ENCODE assay signal across 19 cellular contexts in the genomic region with DNA sequence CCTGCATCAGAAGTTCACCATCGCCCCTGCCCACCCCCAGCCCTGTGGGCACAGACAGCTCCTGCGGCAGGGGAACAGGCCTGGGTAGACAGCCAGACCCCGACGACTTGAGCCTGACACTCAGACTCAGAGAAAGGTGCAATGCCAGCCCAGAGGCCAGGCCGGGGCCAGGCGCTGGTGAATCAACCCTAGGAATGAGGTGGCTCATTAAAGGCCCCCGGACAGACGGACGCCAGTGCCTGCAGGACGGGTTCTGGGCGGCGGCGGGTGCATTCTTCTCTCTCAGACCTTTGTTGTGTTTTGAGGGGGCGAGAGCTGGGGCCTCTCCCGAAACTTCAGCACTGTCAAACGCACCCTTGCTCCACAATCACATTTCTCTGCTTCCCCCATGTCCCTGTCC. TPM values are rescaled to one million over a fixed set of nuclear protein-coding genes. Genes with fewer than 3 reads are reported as not detected.
A peak's percentile ranks its signal among the peaks of the same experiment; 100 is the strongest.
DNase-seq lines count a peak whose midpoint lies in the region; ATAC-seq and TF ChIP-seq lines count a peak whose summit lies in the region.
"Had no signal": no experiment of that assay in that cellular context is flagged by ENCODE, and none has a peak within 500 bp of the region (broad histone marks: within the 10 kb centered on the region; RNA-seq: fewer than 3 reads in every experiment).

No MANE protein-coding gene starts in this region.

- no peak overlapping the region for H3K4me3 Mint-ChIP-seq in stimulated activated naive CD8-positive, alpha-beta T cell treated with anti-CD3 and anti-CD28 coated beads, Interleukin-15, Interleukin-2, amounts not matched to agents 100 ng/mL and 50 ng/mL, for 24 hours
- peak overlapping the region in 1 of 2 donors; percentile 70 for H3K4me3 Mint-ChIP-seq in stimulated activated naive CD8-positive, alpha-beta T cell treated with anti-CD3 and anti-CD28 coated beads, Interleukin-15, amount 100 ng/mL, for 72 hours
- H3K4me3 Mint-ChIP-seq in activated T-helper 1 cell treated with anti-CD3 and anti-CD28 coated beads, Interleukin-12 subunit alpha, Interleukin-12 subunit beta, Interleukin-2, Interleukin-4 antibody, amounts not matched to agents 30 ng/mL and 10 ng/mL and 1 ng/mL, durations not matched to agents 14 hours and 24 hours and 36 hours, result no peak overlapping the region
- H3K4me3 Mint-ChIP-seq: activated naive CD8-positive, alpha-beta T cell; nephron progenitor cell had no signal

- no peak for TF ChIP-seq CTCF in prostate gland (IDR thresholded peaks at IDR 0.05)

- no peak for DNase-seq in stimulated activated naive CD8-positive, alpha-beta T cell treated with anti-CD3 and anti-CD28 coated beads, Interleukin-15, amount 100 ng/mL, for 72 hours
- no peak for DNase-seq in activated T-helper 1 cell treated with anti-CD3 and anti-CD28 coated beads, Interleukin-12 subunit alpha, Interleukin-12 subunit beta, Interleukin-2, Interleukin-4 antibody, amounts not matched to agents 30 ng/mL and 10 ng/mL and 1 ng/mL, durations not matched to agents 14 hours and 24 hours and 36 hours (ENCODE audit: low spot score)
- peak; percentile 48 for DNase-seq in kidney tubule cell (ENCODE audit: low spot score)
- no peak for DNase-seq in globus pallidus (ENCODE audit: low spot score)
- DNase-seq in Kasumi-1 (lab: John Stamatoyannopoulos, UW), result no peak
- no peak for DNase-seq in prostate gland (ENCODE audit: low spot score)
- DNase-seq: dorsolateral prefrontal cortex; glutamatergic neuron; NCI-H187; NCI-H524; nephron progenitor cell; stimulated activated CD4-positive, alpha-beta T cell treated with anti-CD3 and anti-CD28 coated beads, Interleukin-15, amount 100 ng/mL, for 24 hours had no signal

- peak overlapping the region in 1 of 2 donors; percentile 26 for H3K27ac ChIP-seq in prostate gland
- H3K27ac ChIP-seq: dorsolateral prefrontal cortex, esophagus muscularis mucosa had no signal

- H3K9me3 ChIP-seq in prostate gland, result no peaks in the 10 kb centered on the region
- H3K9me3 ChIP-seq: esophagus muscularis mucosa had no signal

- ATAC-seq in stimulated activated naive CD8-positive, alpha-beta T cell treated with anti-CD3 and anti-CD28 coated beads, Interleukin-15, amount 100 ng/mL, for 72 hours, result no peak
- ATAC-seq in HG03039 (IDR thresholded peaks at IDR 0.05; ENCODE audit: unreplicated experiment), result no peak

- H3K4me1 ChIP-seq in prostate gland (replicated peaks), result peaks cover 21% of the 10 kb centered on the region

- H3K36me3 Mint-ChIP-seq in stimulated activated naive CD8-positive, alpha-beta T cell treated with anti-CD3 and anti-CD28 coated beads, Interleukin-15, Interleukin-2, amounts not matched to agents 100 ng/mL and 50 ng/mL, for 24 hours (ENCODE audit: low read depth), result no peaks in the 10 kb centered on the region
- H3K36me3 Mint-ChIP-seq in activated T-helper 1 cell treated with anti-CD3 and anti-CD28 coated beads, Interleukin-12 subunit alpha, Interleukin-12 subunit beta, Interleukin-2, Interleukin-4 antibody, amounts not matched to agents 30 ng/mL and 10 ng/mL and 1 ng/mL, durations not matched to agents 14 hours and 24 hours and 36 hours (ENCODE audit: low read depth), result no peaks in the 10 kb centered on the region
- H3K36me3 Mint-ChIP-seq: activated naive CD8-positive, alpha-beta T cell had no signal

- no peaks in the 10 kb centered on the region for H3K27me3 ChIP-seq in prostate gland (replicated peaks; ENCODE audit: insufficient read depth)

- no peak overlapping the region for H3K4me3 ChIP-seq in prostate gland
- H3K4me3 ChIP-seq: dorsolateral prefrontal cortex, esophagus muscularis mucosa had no signal

- H3K4me1 Mint-ChIP-seq in stimulated activated naive CD8-positive, alpha-beta T cell treated with anti-CD3 and anti-CD28 coated beads, Interleukin-15, Interleukin-2, amounts not matched to agents 100 ng/mL and 50 ng/mL, for 24 hours (ENCODE audit: low read depth), result peaks cover 21% of the 10 kb centered on the region
- peaks cover 52% of the 10 kb centered on the region for H3K4me1 Mint-ChIP-seq in stimulated activated naive CD8-positive, alpha-beta T cell treated with anti-CD3 and anti-CD28 coated beads, Interleukin-15, amount 100 ng/mL, for 72 hours
- H3K4me1 Mint-ChIP-seq in activated T-helper 1 cell treated with anti-CD3 and anti-CD28 coated beads, Interleukin-12 subunit alpha, Interleukin-12 subunit beta, Interleukin-2, Interleukin-4 antibody, amounts not matched to agents 30 ng/mL and 10 ng/mL and 1 ng/mL, durations not matched to agents 14 hours and 24 hours and 36 hours (ENCODE audit: low read depth), result peaks cover 17% of the 10 kb centered on the region

- H3K27me3 Mint-ChIP-seq in stimulated activated naive CD8-positive, alpha-beta T cell treated with anti-CD3 and anti-CD28 coated beads, Interleukin-15, Interleukin-2, amounts not matched to agents 100 ng/mL and 50 ng/mL, for 24 hours, result peaks cover 25% of the 10 kb centered on the region
- peaks cover 55% of the 10 kb centered on the region for H3K27me3 Mint-ChIP-seq in stimulated activated naive CD8-positive, alpha-beta T cell treated with anti-CD3 and anti-CD28 coated beads, Interleukin-15, amount 100 ng/mL, for 72 hours
- peaks cover 20% of the 10 kb centered on the region for H3K27me3 Mint-ChIP-seq in activated T-helper 1 cell treated with anti-CD3 and anti-CD28 coated beads, Interleukin-12 subunit alpha, Interleukin-12 subunit beta, Interleukin-2, Interleukin-4 antibody, amounts not matched to agents 30 ng/mL and 10 ng/mL and 1 ng/mL, durations not matched to agents 14 hours and 24 hours and 36 hours (ENCODE audit: insufficient read depth)

- H3K36me3 ChIP-seq in prostate gland, result no peaks in the 10 kb centered on the region
- H3K36me3 ChIP-seq: esophagus muscularis mucosa had no signal

- intact Hi-C loops in activated T-helper 1 cell treated with anti-CD3 and anti-CD28 coated beads, Interleukin-12 subunit alpha, Interleukin-12 subunit beta, Interleukin-2, Interleukin-4 antibody, amounts not matched to agents 30 ng/mL and 10 ng/mL and 1 ng/mL, durations not matched to agents 14 hours and 24 hours and 36 hours (cut with micrococcal nuclease), result no loop called here
- intact Hi-C loops in prostate gland (cut with DNase I), result no loop called here

- 57% methylated on average over 16 of the region's 16 CpGs for WGBS in prostate gland

- H3K9me3 Mint-ChIP-seq in stimulated activated naive CD8-positive, alpha-beta T cell treated with anti-CD3 and anti-CD28 coated beads, Interleukin-15, Interleukin-2, amounts not matched to agents 100 ng/mL and 50 ng/mL, for 24 hours, result no peaks in the 10 kb centered on the region
- no peaks in the 10 kb centered on the region for H3K9me3 Mint-ChIP-seq in stimulated activated naive CD8-positive, alpha-beta T cell treated with anti-CD3 and anti-CD28 coated beads, Interleukin-15, amount 100 ng/mL, for 72 hours
- H3K9me3 Mint-ChIP-seq in activated T-helper 1 cell treated with anti-CD3 and anti-CD28 coated beads, Interleukin-12 subunit alpha, Interleukin-12 subunit beta, Interleukin-2, Interleukin-4 antibody, amounts not matched to agents 30 ng/mL and 10 ng/mL and 1 ng/mL, durations not matched to agents 14 hours and 24 hours and 36 hours, result no peaks in the 10 kb centered on the region
- H3K9me3 Mint-ChIP-seq: nephron progenitor cell had no signal

- no peak for TF ChIP-seq POLR2A in prostate gland (IDR thresholded peaks at IDR 0.05)

- H3K27ac Mint-ChIP-seq in stimulated activated naive CD8-positive, alpha-beta T cell treated with anti-CD3 and anti-CD28 coated beads, Interleukin-15, Interleukin-2, amounts not matched to agents 100 ng/mL and 50 ng/mL, for 24 hours, result peak overlapping the region; percentile 76
- peak overlapping the region in 1 of 2 donors; percentile 64 for H3K27ac Mint-ChIP-seq in stimulated activated naive CD8-positive, alpha-beta T cell treated with anti-CD3 and anti-CD28 coated beads, Interleukin-15, amount 100 ng/mL, for 72 hours
- H3K27ac Mint-ChIP-seq in activated T-helper 1 cell treated with anti-CD3 and anti-CD28 coated beads, Interleukin-12 subunit alpha, Interleukin-12 subunit beta, Interleukin-2, Interleukin-4 antibody, amounts not matched to agents 30 ng/mL and 10 ng/mL and 1 ng/mL, durations not matched to agents 14 hours and 24 hours and 36 hours, result peak overlapping the region; percentile 77
- H3K27ac Mint-ChIP-seq: activated naive CD8-positive, alpha-beta T cell; nephron progenitor cell had no signal

RNA-seq across cellular contexts. Expression of gene OVOL1, which starts 5.6 kb away (rescaled TPM):
- total RNA-seq in activated T-helper 1 cell treated with anti-CD3 and anti-CD28 coated beads, Interleukin-12 subunit alpha, Interleukin-12 subunit beta, Interleukin-2, Interleukin-4 antibody, amounts not matched to agents 30 ng/mL and 10 ng/mL and 1 ng/mL, durations not matched to agents 14 hours and 24 hours and 36 hours, result 0.10 and 0.36 TPM in 2 replicates
- total RNA-seq in prostate gland, result 1 to 10 TPM; 2.7 to 8.5 TPM
- total RNA-seq: esophagus muscularis mucosa, H4, HT1080, lung microvascular endothelial cell had no signal

RNA-seq across cellular contexts. Expression of gene AP5B1, which starts 11.7 kb away (rescaled TPM):
- 17.4 and 19.2 TPM in 2 replicates for total RNA-seq in activated T-helper 1 cell treated with anti-CD3 and anti-CD28 coated beads, Interleukin-12 subunit alpha, Interleukin-12 subunit beta, Interleukin-2, Interleukin-4 antibody, amounts not matched to agents 30 ng/mL and 10 ng/mL and 1 ng/mL, durations not matched to agents 14 hours and 24 hours and 36 hours
- 10 to 100 TPM; 15.4 to 18.8 TPM for total RNA-seq in prostate gland

RNA-seq across cellular contexts. Expression of gene SNX32, which starts 41.3 kb away (rescaled TPM):
- total RNA-seq in activated T-helper 1 cell treated with anti-CD3 and anti-CD28 coated beads, Interleukin-12 subunit alpha, Interleukin-12 subunit beta, Interleukin-2, Interleukin-4 antibody, amounts not matched to agents 30 ng/mL and 10 ng/mL and 1 ng/mL, durations not matched to agents 14 hours and 24 hours and 36 hours, result 1.6 and 1.9 TPM in 2 replicates
- total RNA-seq in prostate gland, result under 1 TPM in 1 of 2 donors, not detected in 1; 0.91 TPM
- total RNA-seq: H4, HT1080 had no signal
